Comparison of ENCODE assay signal across 1 cellular context in the genomic region with DNA sequence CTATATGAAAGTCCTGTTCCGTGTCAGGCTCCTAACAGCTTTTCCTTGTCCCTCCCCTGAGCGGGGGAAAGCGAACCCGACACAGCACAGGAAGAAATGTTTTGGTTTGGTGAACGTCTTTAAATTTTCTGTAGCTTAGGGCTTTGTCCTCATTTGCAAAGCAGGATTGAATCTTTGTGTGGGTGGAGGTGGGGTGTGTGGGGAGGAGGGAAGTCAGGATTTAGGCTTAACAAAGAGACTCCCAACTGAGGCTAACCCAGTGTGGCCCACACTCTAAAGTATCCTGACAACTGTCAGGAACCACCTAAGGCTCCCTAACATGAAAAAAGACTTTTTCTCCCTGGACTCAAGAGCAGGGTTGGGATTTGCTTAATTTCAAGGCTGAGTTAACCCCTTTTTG.
TF ChIP-seq lines count a peak whose summit lies in the region.

No MANE protein-coding gene starts in this region.

TF ChIP-seq in GM23338, 12 proteins besides CTCF, POLR2A, EP300 and RAD21 (continued from another document):
- TF ChIP-seq, protein P1, sequence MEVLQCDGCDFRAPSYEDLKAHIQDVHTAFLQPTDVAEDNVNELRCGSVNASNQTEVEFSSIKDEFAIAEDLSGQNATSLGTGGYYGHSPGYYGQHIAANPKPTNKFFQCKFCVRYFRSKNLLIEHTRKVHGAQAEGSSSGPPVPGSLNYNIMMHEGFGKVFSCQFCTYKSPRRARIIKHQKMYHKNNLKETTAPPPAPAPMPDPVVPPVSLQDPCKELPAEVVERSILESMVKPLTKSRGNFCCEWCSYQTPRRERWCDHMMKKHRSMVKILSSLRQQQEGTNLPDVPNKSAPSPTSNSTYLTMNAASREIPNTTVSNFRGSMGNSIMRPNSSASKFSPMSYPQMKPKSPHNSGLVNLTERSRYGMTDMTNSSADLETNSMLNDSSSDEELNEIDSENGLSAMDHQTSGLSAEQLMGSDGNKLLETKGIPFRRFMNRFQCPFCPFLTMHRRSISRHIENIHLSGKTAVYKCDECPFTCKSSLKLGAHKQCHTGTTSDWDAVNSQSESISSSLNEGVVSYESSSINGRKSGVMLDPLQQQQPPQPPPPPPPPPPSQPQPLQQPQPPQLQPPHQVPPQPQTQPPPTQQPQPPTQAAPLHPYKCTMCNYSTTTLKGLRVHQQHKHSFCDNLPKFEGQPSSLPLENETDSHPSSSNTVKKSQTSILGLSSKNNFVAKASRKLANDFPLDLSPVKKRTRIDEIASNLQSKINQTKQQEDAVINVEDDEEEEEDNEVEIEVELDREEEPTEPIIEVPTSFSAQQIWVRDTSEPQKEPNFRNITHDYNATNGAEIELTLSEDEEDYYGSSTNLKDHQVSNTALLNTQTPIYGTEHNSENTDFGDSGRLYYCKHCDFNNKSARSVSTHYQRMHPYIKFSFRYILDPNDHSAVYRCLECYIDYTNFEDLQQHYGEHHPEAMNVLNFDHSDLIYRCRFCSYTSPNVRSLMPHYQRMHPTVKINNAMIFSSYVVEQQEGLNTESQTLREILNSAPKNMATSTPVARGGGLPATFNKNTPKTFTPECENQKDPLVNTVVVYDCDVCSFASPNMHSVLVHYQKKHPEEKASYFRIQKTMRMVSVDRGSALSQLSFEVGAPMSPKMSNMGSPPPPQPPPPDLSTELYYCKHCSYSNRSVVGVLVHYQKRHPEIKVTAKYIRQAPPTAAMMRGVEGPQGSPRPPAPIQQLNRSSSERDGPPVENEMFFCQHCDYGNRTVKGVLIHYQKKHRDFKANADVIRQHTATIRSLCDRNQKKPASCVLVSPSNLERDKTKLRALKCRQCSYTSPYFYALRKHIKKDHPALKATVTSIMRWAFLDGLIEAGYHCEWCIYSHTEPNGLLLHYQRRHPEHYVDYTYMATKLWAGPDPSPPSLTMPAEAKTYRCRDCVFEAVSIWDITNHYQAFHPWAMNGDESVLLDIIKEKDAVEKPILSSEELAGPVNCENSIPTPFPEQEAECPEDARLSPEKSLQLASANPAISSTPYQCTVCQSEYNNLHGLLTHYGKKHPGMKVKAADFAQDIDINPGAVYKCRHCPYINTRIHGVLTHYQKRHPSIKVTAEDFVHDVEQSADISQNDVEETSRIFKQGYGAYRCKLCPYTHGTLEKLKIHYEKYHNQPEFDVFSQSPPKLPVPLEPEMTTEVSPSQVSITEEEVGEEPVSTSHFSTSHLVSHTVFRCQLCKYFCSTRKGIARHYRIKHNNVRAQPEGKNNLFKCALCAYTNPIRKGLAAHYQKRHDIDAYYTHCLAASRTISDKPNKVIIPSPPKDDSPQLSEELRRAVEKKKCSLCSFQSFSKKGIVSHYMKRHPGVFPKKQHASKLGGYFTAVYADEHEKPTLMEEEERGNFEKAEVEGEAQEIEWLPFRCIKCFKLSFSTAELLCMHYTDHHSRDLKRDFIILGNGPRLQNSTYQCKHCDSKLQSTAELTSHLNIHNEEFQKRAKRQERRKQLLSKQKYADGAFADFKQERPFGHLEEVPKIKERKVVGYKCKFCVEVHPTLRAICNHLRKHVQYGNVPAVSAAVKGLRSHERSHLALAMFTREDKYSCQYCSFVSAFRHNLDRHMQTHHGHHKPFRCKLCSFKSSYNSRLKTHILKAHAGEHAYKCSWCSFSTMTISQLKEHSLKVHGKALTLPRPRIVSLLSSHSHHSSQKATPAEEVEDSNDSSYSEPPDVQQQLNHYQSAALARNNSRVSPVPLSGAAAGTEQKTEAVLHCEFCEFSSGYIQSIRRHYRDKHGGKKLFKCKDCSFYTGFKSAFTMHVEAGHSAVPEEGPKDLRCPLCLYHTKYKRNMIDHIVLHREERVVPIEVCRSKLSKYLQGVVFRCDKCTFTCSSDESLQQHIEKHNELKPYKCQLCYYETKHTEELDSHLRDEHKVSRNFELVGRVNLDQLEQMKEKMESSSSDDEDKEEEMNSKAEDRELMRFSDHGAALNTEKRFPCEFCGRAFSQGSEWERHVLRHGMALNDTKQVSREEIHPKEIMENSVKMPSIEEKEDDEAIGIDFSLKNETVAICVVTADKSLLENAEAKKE (CRISPR knock-in tag; IDR thresholded peaks at IDR 0.05) = no peak
- TF ChIP-seq POLR2AphosphoS5 (IDR thresholded peaks at IDR 0.05; ENCODE audit: low read depth) = no peak
TF ChIP-seq in GM23338: peak in this region for 0.
